In the genomic region with DNA sequence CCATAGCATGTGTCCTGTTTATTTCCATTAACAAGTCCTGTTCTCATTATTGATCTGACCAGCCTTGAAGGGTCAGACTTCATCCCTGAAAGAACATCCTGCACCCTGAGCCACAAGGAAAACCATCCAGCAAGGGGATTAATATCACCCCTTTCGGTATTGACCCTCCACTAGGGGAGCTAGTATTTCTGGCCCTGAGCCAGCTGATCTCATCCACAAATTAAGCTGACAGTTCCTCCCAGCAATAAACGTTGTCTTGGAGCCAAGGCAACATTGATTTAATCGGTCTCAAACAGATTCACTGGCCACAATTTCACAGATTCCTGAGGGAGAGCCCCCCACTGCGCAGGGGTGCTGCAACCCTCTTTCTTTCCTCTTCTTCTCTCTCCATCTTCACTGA, we compare ENCODE assay signal across 1 cellular context.
A peak's percentile ranks its signal among the peaks of the same experiment; 100 is the strongest.
TF ChIP-seq lines count a peak whose summit lies in the region.

No MANE protein-coding gene starts in this region.

TF ChIP-seq in K562, 482 proteins besides CTCF, POLR2A, EP300 and RAD21 (continued from another document):
- TF ChIP-seq, protein P1, sequence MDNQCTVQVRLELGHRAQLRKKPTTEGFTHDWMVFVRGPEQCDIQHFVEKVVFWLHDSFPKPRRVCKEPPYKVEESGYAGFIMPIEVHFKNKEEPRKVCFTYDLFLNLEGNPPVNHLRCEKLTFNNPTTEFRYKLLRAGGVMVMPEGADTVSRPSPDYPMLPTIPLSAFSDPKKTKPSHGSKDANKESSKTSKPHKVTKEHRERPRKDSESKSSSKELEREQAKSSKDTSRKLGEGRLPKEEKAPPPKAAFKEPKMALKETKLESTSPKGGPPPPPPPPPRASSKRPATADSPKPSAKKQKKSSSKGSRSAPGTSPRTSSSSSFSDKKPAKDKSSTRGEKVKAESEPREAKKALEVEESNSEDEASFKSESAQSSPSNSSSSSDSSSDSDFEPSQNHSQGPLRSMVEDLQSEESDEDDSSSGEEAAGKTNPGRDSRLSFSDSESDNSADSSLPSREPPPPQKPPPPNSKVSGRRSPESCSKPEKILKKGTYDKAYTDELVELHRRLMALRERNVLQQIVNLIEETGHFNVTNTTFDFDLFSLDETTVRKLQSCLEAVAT (IDR thresholded peaks at IDR 0.05), result no peak
- TF ChIP-seq DACH1 (IDR thresholded peaks at IDR 0.05; ENCODE audit: partially characterized antibody) (peak; percentile 27), NFIC (IDR thresholded peaks at IDR 0.05) (peak; percentile 99), SMAD1 (IDR thresholded peaks at IDR 0.05; ENCODE audit: low read depth, low read length, partially characterized antibody) (peak; percentile 91), KDM1A (IDR thresholded peaks at IDR 0.05) (peak; percentile 77 to 85), RFX1 (IDR thresholded peaks at IDR 0.05) (peak; percentile 51), NCOA2 (IDR thresholded peaks at IDR 0.05; ENCODE audit: partially characterized antibody in 2 of 2) (peak in 1 of 2 experiments; percentile 40), HDAC2 (IDR thresholded peaks at IDR 0.05) (0 out of 2 replicates have a peak, but pooled peaks have one; percentile 51), MEIS2 (IDR thresholded peaks at IDR 0.05; ENCODE audit: partially characterized antibody) (peak; percentile 85), SMARCA4 (IDR thresholded peaks at IDR 0.05) (peak; percentile 19; the same call in 1 of the 2 replicates), JUND (IDR thresholded peaks at IDR 0.05; ENCODE audit: borderline replicate concordance, low read depth, low read length) (peak; percentile 38; the same call in 1 of the 2 replicates), JUND (tag; IDR thresholded peaks at IDR 0.05; ENCODE audit: borderline replicate concordance, low read depth, low read length) (no peak), MEF2A (IDR thresholded peaks at IDR 0.05; ENCODE audit: control insufficient read depth, low read depth, low read length) (no peak), MAZ (CRISPR knock-in tag; conservative IDR thresholded peaks at IDR 0.05 in 1 of 2, IDR thresholded peaks at IDR 0.05 in 1 of 2) (peak in 1 of 2 experiments; percentile 49; a peak in 1 of 4 replicates), ATF7 (IDR thresholded peaks at IDR 0.05) (0 out of 2 replicates have a peak, but pooled peaks have one; percentile 11), CBFA2T3 (IDR thresholded peaks at IDR 0.05) (0 out of 2 replicates have a peak, but pooled peaks have one; percentile 15), POLR2AphosphoS5 (IDR thresholded peaks at IDR 0.05; ENCODE audit: control insufficient read depth, insufficient read depth, low read depth, low read length) (peak; percentile 51; the same call in 1 of the 2 replicates), ZNF253 (CRISPR knock-in tag; conservative IDR thresholded peaks at IDR 0.05) (no peak), NFIX (CRISPR knock-in tag; IDR thresholded peaks at IDR 0.05; ENCODE audit: low read depth) (peak; percentile 76), TEAD4 (IDR thresholded peaks at IDR 0.05; ENCODE audit: low read length) (peak; percentile 56; the same call in 1 of the 2 replicates), TEAD4 (CRISPR knock-in tag; IDR thresholded peaks at IDR 0.05; ENCODE audit: borderline replicate concordance) (no peak), JUN (IDR thresholded peaks at IDR 0.05; ENCODE audit: borderline replicate concordance, low read depth, low read length) (0 out of 2 replicates have a peak, but pooled peaks have one; percentile 22), JUN (CRISPR knock-in tag; IDR thresholded peaks at IDR 0.05; ENCODE audit: borderline replicate concordance) (no peak), NRF1 (conservative IDR thresholded peaks at IDR 0.05 in 1 of 2, IDR thresholded peaks at IDR 0.05 in 1 of 2) (peak in 1 of 2 experiments; percentile 30; a peak in 1 of 4 replicates), ZNF311 (CRISPR knock-in tag; IDR thresholded peaks at IDR 0.05) (no peak), ZNF175 (CRISPR knock-in tag; IDR thresholded peaks at IDR 0.05; ENCODE audit: low read depth) (no peak)
- TF ChIP-seq, protein P2, sequence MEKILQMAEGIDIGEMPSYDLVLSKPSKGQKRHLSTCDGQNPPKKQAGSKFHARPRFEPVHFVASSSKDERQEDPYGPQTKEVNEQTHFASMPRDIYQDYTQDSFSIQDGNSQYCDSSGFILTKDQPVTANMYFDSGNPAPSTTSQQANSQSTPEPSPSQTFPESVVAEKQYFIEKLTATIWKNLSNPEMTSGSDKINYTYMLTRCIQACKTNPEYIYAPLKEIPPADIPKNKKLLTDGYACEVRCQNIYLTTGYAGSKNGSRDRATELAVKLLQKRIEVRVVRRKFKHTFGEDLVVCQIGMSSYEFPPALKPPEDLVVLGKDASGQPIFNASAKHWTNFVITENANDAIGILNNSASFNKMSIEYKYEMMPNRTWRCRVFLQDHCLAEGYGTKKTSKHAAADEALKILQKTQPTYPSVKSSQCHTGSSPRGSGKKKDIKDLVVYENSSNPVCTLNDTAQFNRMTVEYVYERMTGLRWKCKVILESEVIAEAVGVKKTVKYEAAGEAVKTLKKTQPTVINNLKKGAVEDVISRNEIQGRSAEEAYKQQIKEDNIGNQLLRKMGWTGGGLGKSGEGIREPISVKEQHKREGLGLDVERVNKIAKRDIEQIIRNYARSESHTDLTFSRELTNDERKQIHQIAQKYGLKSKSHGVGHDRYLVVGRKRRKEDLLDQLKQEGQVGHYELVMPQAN (IDR thresholded peaks at IDR 0.05; ENCODE audit: borderline replicate concordance), result no peak
- TF ChIP-seq, protein P3, sequence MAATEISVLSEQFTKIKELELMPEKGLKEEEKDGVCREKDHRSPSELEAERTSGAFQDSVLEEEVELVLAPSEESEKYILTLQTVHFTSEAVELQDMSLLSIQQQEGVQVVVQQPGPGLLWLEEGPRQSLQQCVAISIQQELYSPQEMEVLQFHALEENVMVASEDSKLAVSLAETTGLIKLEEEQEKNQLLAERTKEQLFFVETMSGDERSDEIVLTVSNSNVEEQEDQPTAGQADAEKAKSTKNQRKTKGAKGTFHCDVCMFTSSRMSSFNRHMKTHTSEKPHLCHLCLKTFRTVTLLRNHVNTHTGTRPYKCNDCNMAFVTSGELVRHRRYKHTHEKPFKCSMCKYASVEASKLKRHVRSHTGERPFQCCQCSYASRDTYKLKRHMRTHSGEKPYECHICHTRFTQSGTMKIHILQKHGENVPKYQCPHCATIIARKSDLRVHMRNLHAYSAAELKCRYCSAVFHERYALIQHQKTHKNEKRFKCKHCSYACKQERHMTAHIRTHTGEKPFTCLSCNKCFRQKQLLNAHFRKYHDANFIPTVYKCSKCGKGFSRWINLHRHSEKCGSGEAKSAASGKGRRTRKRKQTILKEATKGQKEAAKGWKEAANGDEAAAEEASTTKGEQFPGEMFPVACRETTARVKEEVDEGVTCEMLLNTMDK (IDR thresholded peaks at IDR 0.05; ENCODE audit: borderline replicate concordance, insufficient read depth, low read depth, low read length, poor library complexity, severe bottlenecking), result peak; percentile 47
- TF ChIP-seq, protein P4, sequence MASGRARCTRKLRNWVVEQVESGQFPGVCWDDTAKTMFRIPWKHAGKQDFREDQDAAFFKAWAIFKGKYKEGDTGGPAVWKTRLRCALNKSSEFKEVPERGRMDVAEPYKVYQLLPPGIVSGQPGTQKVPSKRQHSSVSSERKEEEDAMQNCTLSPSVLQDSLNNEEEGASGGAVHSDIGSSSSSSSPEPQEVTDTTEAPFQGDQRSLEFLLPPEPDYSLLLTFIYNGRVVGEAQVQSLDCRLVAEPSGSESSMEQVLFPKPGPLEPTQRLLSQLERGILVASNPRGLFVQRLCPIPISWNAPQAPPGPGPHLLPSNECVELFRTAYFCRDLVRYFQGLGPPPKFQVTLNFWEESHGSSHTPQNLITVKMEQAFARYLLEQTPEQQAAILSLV (tag; IDR thresholded peaks at IDR 0.05), result no peak
- TF ChIP-seq, protein P5, sequence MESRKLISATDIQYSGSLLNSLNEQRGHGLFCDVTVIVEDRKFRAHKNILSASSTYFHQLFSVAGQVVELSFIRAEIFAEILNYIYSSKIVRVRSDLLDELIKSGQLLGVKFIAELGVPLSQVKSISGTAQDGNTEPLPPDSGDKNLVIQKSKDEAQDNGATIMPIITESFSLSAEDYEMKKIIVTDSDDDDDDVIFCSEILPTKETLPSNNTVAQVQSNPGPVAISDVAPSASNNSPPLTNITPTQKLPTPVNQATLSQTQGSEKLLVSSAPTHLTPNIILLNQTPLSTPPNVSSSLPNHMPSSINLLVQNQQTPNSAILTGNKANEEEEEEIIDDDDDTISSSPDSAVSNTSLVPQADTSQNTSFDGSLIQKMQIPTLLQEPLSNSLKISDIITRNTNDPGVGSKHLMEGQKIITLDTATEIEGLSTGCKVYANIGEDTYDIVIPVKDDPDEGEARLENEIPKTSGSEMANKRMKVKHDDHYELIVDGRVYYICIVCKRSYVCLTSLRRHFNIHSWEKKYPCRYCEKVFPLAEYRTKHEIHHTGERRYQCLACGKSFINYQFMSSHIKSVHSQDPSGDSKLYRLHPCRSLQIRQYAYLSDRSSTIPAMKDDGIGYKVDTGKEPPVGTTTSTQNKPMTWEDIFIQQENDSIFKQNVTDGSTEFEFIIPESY (CRISPR knock-in tag; IDR thresholded peaks at IDR 0.05), result no peak
- TF ChIP-seq, protein P6, sequence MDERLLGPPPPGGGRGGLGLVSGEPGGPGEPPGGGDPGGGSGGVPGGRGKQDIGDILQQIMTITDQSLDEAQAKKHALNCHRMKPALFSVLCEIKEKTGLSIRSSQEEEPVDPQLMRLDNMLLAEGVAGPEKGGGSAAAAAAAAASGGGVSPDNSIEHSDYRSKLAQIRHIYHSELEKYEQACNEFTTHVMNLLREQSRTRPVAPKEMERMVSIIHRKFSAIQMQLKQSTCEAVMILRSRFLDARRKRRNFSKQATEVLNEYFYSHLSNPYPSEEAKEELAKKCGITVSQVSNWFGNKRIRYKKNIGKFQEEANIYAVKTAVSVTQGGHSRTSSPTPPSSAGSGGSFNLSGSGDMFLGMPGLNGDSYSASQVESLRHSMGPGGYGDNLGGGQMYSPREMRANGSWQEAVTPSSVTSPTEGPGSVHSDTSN (CRISPR knock-in tag; IDR thresholded peaks at IDR 0.05; ENCODE audit: low read depth), result no peak
- TF ChIP-seq, protein P6 (tag; conservative IDR thresholded peaks at IDR 0.05; ENCODE audit: low read depth), result peak; percentile 87
- TF ChIP-seq, protein P7, sequence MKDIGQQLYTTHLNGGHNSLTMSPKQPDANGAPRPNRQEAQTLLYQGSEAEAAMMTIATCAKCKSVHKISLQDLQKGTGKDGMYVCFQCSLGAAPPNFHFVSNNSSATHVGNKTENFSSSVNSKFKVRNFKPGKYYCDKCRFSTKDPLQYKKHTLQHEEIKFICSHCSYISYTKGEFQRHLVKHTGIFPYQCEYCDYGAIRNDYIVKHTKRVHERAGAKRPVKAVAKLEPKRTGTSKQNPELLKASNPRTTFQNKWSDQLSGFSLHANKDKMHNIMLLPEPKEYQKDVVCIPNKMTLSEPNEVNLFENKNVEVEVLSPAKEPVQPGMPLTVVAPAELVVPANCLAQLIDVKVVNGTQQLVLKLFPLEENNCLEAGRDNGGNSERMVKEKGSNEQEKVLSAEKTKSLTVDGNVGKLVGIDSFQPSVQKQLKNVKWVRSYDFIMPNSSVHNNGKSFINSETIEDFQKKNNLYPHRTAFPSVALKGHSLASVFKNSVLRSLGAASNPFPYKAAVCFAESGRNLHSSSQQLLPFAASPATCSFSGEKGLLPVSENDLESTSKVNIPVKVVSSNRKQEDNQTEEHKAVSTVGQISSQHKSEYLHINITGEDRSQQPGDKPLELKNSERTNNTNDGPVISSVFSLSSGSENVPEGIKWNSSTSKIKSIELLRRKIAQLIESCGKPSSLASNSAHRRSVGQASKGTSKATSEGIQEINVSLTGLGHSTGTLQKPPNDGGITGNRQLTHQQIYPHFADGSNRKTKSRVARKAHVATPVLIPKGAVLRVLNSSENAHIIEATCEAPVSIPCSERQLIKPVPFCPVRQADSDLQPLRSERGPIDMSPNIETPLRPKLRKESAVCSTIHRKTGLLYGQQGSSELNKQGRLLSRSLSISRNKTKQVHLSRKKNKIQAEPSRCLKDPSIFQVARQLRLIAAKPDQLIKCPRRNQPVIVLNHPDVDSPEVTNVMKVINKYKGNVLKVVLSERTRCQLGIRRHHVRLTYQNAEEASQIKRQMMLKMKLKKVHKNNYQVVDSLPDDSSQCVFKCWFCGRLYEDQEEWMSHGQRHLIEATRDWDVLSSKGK (CRISPR knock-in tag; IDR thresholded peaks at IDR 0.05), result no peak
TF ChIP-seq in K562: peak in this region for 24.
